9 cellular contexts compared by ENCODE assay signal in genomic region chr20:21301940-21302644, GRCh38. TPM values are rescaled to one million over a fixed set of nuclear protein-coding genes. Genes with fewer than 3 reads are reported as not detected.
DNase-seq lines count a peak whose midpoint lies in the region; ATAC-seq and TF ChIP-seq lines count a peak whose summit lies in the region.
"Had no signal": no experiment of that assay in that cellular context is flagged by ENCODE, and none has a peak within 500 bp of the region (broad histone marks: within the 10 kb centered on the region; RNA-seq: fewer than 3 reads in every experiment).

No MANE protein-coding gene starts in this region.

- in situ Hi-C loops in G401 (cut with HindIII; ENCODE audit: low sequenced_read_pairs) = no loop called here

- peaks cover 20% of the 10 kb centered on the region for H4K20me1 ChIP-seq in BLaER1

- H3K27me3 ChIP-seq in BLaER1 = no peaks in the 10 kb centered on the region
- H3K27me3 ChIP-seq in MG63 = no peaks in the 10 kb centered on the region

- H3K36me3 ChIP-seq in BLaER1 = peaks cover 6% of the 10 kb centered on the region; the same call in 1 of the 2 replicates
- H3K36me3 ChIP-seq in MG63 = no peaks in the 10 kb centered on the region; the same call in none of the 2 replicates
- H3K36me3 ChIP-seq: prostate gland had no signal

- peaks cover 8% of the 10 kb centered on the region for H3K36me3 Mint-ChIP-seq in nephron progenitor cell (ENCODE audit: low read depth)

- no peak for ATAC-seq in HG03135 (IDR thresholded peaks at IDR 0.05; ENCODE audit: unreplicated experiment)

- peak overlapping the region; percentile 7 for H3K27ac Mint-ChIP-seq in nephron progenitor cell

- H3K9me3 ChIP-seq in BLaER1 (no peaks in the 10 kb centered on the region), MG63 (no peaks in the 10 kb centered on the region)
- H3K9me3 ChIP-seq: prostate gland had no signal

- peaks cover 19% of the 10 kb centered on the region for H3K4me1 ChIP-seq in BLaER1
- H3K4me1 ChIP-seq: prostate gland had no signal

- peaks cover 19% of the 10 kb centered on the region for H3K27me3 Mint-ChIP-seq in nephron progenitor cell (ENCODE audit: low read depth, poor library complexity)

- peak overlapping the region; percentile 97 for H3K9ac ChIP-seq in BLaER1

- no peaks in the 10 kb centered on the region for H3K9me3 Mint-ChIP-seq in nephron progenitor cell

- TF ChIP-seq CTCF in nephron progenitor cell (IDR thresholded peaks at IDR 0.05) = no peak

- peaks cover 25% of the 10 kb centered on the region for H3K4me1 Mint-ChIP-seq in nephron progenitor cell

- peak overlapping the region; percentile 98 for H3K27ac ChIP-seq in BLaER1

- H3K4me2 ChIP-seq in BLaER1 = peak overlapping the region; percentile 89

- no peak for DNase-seq in MG63
- DNase-seq in dedifferentiated amniotic fluid mesenchymal stem cell (ENCODE audit: extremely low spot score) = peak; percentile 11
- no peak for DNase-seq in nephron progenitor cell
- no peak for DNase-seq in stimulated activated naive CD4-positive, alpha-beta T cell treated with Interleukin-2 at 50 U/mL for 16 hours (lab: John Stamatoyannopoulos, UW)
- DNase-seq in hippocampal formation (lab: John Stamatoyannopoulos, UW) = no peak
- DNase-seq in G401 (ENCODE audit: low spot score) = no peak

- H3K4me3 ChIP-seq in BLaER1 (peak overlapping the region; percentile 83), MG63 (peak overlapping the region; percentile 83)

- H3K4me3 Mint-ChIP-seq in nephron progenitor cell = peak overlapping the region; percentile 96

RNA-seq across cellular contexts. Expression of gene XRN2, which starts 1.0 kb away (rescaled TPM):
- total RNA-seq in MG63 (2014; rRNA removed; shearing (Covaris generic); ENCODE audit: low replicate concordance) = 79.9 and 105 TPM in 2 replicates
- total RNA-seq in G401 (2014; rRNA removed; shearing (Covaris generic)) = 92.7 and 123 TPM in 2 replicates
